In the genomic region with DNA sequence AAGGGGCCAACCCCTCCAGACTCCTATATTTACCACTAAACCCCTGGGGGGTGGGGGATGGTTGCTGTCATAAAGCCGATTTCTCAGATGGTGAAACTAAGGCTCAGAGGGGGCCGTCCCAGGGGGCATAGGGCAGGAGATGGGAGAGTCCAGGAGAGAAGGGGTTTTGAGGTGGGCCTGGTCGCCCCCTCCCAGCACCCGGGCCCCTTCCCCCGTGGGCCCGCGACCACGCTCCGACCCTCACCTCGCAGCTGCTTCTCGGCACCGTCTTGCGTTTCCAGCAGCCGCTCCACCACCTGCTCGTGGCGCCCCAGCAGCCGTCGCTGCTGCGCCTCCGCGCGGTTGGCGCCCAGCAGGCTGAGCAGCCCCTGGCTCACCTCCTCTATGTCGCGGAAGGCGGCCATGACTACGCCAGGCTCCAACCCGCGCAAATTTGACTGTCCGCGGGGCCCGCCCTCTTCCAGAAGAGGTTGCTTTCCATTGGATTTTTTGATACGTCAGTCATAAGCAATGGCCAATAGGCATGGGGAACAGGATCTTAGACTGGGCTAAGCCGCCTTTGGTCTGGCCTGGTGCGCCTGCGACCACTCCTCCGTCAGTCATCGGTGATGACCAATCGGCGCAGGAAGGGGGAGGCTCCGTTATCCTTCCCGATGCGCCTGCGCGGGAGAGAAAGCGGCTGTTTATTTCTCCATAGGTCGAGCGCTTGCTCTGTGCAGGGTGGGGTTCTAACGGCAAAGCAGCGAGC, we compare ENCODE assay signal across 1 cellular context.
TF ChIP-seq lines count a peak whose summit lies in the region.

A gene with protein sequence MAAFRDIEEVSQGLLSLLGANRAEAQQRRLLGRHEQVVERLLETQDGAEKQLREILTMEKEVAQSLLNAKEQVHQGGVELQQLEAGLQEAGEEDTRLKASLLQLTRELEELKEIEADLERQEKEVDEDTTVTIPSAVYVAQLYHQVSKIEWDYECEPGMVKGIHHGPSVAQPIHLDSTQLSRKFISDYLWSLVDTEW (minus strand): TSS at position 410 of the 748 bp plus-strand sequence. CDS start 6 bp downstream, at position 404.

TF ChIP-seq in HEK293, 187 proteins besides CTCF, POLR2A, EP300 and RAD21 (continued from another document and continues in another):
- TF ChIP-seq, protein P1, sequence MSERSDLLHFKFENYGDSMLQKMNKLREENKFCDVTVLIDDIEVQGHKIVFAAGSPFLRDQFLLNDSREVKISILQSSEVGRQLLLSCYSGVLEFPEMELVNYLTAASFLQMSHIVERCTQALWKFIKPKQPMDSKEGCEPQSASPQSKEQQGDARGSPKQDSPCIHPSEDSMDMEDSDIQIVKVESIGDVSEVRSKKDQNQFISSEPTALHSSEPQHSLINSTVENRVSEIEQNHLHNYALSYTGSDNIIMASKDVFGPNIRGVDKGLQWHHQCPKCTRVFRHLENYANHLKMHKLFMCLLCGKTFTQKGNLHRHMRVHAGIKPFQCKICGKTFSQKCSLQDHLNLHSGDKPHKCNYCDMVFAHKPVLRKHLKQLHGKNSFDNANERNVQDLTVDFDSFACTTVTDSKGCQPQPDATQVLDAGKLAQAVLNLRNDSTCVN (tag by site-specific recombination; optimal IDR thresholded peaks at IDR 0.05), result peak; percentile 49
- no peak for TF ChIP-seq ZNF324 (tag by site-specific recombination; IDR thresholded peaks at IDR 0.05)
- no peak for TF ChIP-seq ZNF248 (tag by site-specific recombination; IDR thresholded peaks at IDR 0.05)
- TF ChIP-seq, protein P2, sequence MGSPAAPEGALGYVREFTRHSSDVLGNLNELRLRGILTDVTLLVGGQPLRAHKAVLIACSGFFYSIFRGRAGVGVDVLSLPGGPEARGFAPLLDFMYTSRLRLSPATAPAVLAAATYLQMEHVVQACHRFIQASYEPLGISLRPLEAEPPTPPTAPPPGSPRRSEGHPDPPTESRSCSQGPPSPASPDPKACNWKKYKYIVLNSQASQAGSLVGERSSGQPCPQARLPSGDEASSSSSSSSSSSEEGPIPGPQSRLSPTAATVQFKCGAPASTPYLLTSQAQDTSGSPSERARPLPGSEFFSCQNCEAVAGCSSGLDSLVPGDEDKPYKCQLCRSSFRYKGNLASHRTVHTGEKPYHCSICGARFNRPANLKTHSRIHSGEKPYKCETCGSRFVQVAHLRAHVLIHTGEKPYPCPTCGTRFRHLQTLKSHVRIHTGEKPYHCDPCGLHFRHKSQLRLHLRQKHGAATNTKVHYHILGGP (tag by site-specific recombination; IDR thresholded peaks at IDR 0.05), result no peak
- TF ChIP-seq ZNF768 (tag by site-specific recombination; IDR thresholded peaks at IDR 0.05), result no peak; the same call in 1 of the 2 replicates
- TF ChIP-seq, protein P3, sequence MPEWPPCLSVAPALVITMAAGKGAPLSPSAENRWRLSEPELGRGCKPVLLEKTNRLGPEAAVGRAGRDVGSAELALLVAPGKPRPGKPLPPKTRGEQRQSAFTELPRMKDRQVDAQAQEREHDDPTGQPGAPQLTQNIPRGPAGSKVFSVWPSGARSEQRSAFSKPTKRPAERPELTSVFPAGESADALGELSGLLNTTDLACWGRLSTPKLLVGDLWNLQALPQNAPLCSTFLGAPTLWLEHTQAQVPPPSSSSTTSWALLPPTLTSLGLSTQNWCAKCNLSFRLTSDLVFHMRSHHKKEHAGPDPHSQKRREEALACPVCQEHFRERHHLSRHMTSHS (tag by site-specific recombination; IDR thresholded peaks at IDR 0.05), result no peak
- TF ChIP-seq ZNF221 (tag by site-specific recombination; IDR thresholded peaks at IDR 0.05; ENCODE audit: borderline replicate concordance), result no peak
- no peak for TF ChIP-seq ZNF521 (tag by site-specific recombination; IDR thresholded peaks at IDR 0.05)
- TF ChIP-seq ZBTB8A (tag by site-specific recombination; IDR thresholded peaks at IDR 0.05), result peak; percentile 62
- TF ChIP-seq ZNF121 (tag by site-specific recombination; IDR thresholded peaks at IDR 0.05), result no peak
- TF ChIP-seq, protein P4, sequence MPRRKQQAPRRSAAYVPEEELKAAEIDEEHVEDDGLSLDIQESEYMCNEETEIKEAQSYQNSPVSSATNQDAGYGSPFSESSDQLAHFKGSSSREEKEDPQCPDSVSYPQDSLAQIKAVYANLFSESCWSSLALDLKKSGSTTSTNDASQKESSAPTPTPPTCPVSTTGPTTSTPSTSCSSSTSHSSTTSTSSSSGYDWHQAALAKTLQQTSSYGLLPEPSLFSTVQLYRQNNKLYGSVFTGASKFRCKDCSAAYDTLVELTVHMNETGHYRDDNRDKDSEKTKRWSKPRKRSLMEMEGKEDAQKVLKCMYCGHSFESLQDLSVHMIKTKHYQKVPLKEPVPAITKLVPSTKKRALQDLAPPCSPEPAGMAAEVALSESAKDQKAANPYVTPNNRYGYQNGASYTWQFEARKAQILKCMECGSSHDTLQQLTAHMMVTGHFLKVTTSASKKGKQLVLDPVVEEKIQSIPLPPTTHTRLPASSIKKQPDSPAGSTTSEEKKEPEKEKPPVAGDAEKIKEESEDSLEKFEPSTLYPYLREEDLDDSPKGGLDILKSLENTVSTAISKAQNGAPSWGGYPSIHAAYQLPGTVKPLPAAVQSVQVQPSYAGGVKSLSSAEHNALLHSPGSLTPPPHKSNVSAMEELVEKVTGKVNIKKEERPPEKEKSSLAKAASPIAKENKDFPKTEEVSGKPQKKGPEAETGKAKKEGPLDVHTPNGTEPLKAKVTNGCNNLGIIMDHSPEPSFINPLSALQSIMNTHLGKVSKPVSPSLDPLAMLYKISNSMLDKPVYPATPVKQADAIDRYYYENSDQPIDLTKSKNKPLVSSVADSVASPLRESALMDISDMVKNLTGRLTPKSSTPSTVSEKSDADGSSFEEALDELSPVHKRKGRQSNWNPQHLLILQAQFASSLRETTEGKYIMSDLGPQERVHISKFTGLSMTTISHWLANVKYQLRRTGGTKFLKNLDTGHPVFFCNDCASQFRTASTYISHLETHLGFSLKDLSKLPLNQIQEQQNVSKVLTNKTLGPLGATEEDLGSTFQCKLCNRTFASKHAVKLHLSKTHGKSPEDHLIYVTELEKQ (tag by site-specific recombination; IDR thresholded peaks at IDR 0.05; ENCODE audit: borderline replicate concordance), result no peak
- no peak; the same call in 1 of the 2 replicates for TF ChIP-seq ZEB2 (tag by site-specific recombination; IDR thresholded peaks at IDR 0.05)
- TF ChIP-seq ZNF791 (tag by site-specific recombination; IDR thresholded peaks at IDR 0.05), result no peak
- no peak for TF ChIP-seq ZBTB21 (tag by site-specific recombination; IDR thresholded peaks at IDR 0.05)
- no peak for TF ChIP-seq ZNF433 (tag by site-specific recombination; IDR thresholded peaks at IDR 0.05; ENCODE audit: low read depth)
- TF ChIP-seq ZNF624 (tag by site-specific recombination; IDR thresholded peaks at IDR 0.05), result no peak
- TF ChIP-seq, protein P5, sequence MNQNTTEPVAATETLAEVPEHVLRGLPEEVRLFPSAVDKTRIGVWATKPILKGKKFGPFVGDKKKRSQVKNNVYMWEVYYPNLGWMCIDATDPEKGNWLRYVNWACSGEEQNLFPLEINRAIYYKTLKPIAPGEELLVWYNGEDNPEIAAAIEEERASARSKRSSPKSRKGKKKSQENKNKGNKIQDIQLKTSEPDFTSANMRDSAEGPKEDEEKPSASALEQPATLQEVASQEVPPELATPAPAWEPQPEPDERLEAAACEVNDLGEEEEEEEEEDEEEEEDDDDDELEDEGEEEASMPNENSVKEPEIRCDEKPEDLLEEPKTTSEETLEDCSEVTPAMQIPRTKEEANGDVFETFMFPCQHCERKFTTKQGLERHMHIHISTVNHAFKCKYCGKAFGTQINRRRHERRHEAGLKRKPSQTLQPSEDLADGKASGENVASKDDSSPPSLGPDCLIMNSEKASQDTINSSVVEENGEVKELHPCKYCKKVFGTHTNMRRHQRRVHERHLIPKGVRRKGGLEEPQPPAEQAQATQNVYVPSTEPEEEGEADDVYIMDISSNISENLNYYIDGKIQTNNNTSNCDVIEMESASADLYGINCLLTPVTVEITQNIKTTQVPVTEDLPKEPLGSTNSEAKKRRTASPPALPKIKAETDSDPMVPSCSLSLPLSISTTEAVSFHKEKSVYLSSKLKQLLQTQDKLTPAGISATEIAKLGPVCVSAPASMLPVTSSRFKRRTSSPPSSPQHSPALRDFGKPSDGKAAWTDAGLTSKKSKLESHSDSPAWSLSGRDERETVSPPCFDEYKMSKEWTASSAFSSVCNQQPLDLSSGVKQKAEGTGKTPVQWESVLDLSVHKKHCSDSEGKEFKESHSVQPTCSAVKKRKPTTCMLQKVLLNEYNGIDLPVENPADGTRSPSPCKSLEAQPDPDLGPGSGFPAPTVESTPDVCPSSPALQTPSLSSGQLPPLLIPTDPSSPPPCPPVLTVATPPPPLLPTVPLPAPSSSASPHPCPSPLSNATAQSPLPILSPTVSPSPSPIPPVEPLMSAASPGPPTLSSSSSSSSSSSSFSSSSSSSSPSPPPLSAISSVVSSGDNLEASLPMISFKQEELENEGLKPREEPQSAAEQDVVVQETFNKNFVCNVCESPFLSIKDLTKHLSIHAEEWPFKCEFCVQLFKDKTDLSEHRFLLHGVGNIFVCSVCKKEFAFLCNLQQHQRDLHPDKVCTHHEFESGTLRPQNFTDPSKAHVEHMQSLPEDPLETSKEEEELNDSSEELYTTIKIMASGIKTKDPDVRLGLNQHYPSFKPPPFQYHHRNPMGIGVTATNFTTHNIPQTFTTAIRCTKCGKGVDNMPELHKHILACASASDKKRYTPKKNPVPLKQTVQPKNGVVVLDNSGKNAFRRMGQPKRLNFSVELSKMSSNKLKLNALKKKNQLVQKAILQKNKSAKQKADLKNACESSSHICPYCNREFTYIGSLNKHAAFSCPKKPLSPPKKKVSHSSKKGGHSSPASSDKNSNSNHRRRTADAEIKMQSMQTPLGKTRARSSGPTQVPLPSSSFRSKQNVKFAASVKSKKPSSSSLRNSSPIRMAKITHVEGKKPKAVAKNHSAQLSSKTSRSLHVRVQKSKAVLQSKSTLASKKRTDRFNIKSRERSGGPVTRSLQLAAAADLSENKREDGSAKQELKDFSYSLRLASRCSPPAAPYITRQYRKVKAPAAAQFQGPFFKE (tag by site-specific recombination; IDR thresholded peaks at IDR 0.05; ENCODE audit: borderline replicate concordance), result no peak
- TF ChIP-seq ZBTB7A (tag by site-specific recombination; IDR thresholded peaks at IDR 0.05; ENCODE audit: low read depth), result peak; percentile 91; the same call in 1 of the 2 replicates
- no peak for TF ChIP-seq EGR2 (tag by site-specific recombination; IDR thresholded peaks at IDR 0.05; ENCODE audit: low read depth)
- TF ChIP-seq ZNF155 (tag by site-specific recombination; IDR thresholded peaks at IDR 0.05), result no peak
- TF ChIP-seq, protein P6, sequence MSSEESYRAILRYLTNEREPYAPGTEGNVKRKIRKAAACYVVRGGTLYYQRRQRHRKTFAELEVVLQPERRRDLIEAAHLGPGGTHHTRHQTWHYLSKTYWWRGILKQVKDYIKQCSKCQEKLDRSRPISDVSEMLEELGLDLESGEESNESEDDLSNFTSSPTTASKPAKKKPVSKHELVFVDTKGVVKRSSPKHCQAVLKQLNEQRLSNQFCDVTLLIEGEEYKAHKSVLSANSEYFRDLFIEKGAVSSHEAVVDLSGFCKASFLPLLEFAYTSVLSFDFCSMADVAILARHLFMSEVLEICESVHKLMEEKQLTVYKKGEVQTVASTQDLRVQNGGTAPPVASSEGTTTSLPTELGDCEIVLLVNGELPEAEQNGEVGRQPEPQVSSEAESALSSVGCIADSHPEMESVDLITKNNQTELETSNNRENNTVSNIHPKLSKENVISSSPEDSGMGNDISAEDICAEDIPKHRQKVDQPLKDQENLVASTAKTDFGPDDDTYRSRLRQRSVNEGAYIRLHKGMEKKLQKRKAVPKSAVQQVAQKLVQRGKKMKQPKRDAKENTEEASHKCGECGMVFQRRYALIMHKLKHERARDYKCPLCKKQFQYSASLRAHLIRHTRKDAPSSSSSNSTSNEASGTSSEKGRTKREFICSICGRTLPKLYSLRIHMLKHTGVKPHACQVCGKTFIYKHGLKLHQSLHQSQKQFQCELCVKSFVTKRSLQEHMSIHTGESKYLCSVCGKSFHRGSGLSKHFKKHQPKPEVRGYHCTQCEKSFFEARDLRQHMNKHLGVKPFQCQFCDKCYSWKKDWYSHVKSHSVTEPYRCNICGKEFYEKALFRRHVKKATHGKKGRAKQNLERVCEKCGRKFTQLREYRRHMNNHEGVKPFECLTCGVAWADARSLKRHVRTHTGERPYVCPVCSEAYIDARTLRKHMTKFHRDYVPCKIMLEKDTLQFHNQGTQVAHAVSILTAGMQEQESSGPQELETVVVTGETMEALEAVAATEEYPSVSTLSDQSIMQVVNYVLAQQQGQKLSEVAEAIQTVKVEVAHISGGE (tag by site-specific recombination; conservative IDR thresholded peaks at IDR 0.05; ENCODE audit: low read depth), result no peak
- no peak for TF ChIP-seq ZNF623 (tag by site-specific recombination; IDR thresholded peaks at IDR 0.05)
- TF ChIP-seq PRDM1 (tag by site-specific recombination; IDR thresholded peaks at IDR 0.05), result no peak
- peak; percentile 81; the same call in 1 of the 2 replicates for TF ChIP-seq ZNF2 (tag by site-specific recombination; IDR thresholded peaks at IDR 0.05)
- no peak for TF ChIP-seq ZNF16 (tag by site-specific recombination; IDR thresholded peaks at IDR 0.05; ENCODE audit: low read depth)
- TF ChIP-seq ZNF302 (tag by site-specific recombination; IDR thresholded peaks at IDR 0.05; ENCODE audit: low read depth), result no peak
- TF ChIP-seq, protein P7, sequence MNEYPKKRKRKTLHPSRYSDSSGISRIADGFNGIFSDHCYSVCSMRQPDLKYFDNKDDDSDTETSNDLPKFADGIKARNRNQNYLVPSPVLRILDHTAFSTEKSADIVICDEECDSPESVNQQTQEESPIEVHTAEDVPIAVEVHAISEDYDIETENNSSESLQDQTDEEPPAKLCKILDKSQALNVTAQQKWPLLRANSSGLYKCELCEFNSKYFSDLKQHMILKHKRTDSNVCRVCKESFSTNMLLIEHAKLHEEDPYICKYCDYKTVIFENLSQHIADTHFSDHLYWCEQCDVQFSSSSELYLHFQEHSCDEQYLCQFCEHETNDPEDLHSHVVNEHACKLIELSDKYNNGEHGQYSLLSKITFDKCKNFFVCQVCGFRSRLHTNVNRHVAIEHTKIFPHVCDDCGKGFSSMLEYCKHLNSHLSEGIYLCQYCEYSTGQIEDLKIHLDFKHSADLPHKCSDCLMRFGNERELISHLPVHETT (tag by site-specific recombination; IDR thresholded peaks at IDR 0.05), result no peak
- no peak for TF ChIP-seq ZNF514 (tag by site-specific recombination; IDR thresholded peaks at IDR 0.05)
- TF ChIP-seq, protein P8, sequence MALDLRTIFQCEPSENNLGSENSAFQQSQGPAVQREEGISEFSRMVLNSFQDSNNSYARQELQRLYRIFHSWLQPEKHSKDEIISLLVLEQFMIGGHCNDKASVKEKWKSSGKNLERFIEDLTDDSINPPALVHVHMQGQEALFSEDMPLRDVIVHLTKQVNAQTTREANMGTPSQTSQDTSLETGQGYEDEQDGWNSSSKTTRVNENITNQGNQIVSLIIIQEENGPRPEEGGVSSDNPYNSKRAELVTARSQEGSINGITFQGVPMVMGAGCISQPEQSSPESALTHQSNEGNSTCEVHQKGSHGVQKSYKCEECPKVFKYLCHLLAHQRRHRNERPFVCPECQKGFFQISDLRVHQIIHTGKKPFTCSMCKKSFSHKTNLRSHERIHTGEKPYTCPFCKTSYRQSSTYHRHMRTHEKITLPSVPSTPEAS (tag by site-specific recombination; IDR thresholded peaks at IDR 0.05), result no peak
- no peak for TF ChIP-seq ZNF114 (tag by site-specific recombination; IDR thresholded peaks at IDR 0.05)
- peak; percentile 94 for TF ChIP-seq YY1 (tag by site-specific recombination; IDR thresholded peaks at IDR 0.05)
- TF ChIP-seq ZNF146 (tag by site-specific recombination; IDR thresholded peaks at IDR 0.05), result peak; percentile 52
- TF ChIP-seq BCL11B (tag by site-specific recombination; IDR thresholded peaks at IDR 0.05; ENCODE audit: low read depth), result no peak; the same call in 1 of the 2 replicates
- TF ChIP-seq ZNF169 (tag by site-specific recombination; IDR thresholded peaks at IDR 0.05), result no peak
